Comparison of ENCODE assay signal across 8 cellular contexts in the genomic region with DNA sequence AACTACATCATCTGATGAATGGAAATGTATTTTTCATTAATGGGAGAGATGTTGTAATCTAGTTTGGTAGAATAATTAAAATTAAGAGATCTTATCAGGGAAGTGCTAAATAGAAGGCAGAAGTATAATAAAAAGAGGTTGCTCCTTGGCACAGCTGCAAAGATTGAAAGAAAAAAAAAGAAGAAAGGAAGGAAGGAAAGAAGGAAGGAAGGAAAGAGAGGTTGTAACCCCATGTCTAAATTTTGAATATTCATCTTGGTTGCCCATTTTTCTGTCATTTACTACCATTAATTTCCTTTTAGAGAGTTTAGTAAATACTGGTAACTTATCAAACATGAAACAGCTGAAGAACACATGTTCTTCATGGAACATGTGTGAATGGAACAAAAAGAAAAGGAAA. TPM values are rescaled to one million over a fixed set of nuclear protein-coding genes. Genes with fewer than 3 reads are reported as not detected.
A peak's percentile ranks its signal among the peaks of the same experiment; 100 is the strongest.
DNase-seq lines count a peak whose midpoint lies in the region; ATAC-seq and TF ChIP-seq lines count a peak whose summit lies in the region.

No MANE protein-coding gene starts in this region.

- H3K4me1 ChIP-seq in Peyer's patch: peaks cover 0 to 5% (median 2%) of the 10 kb centered on the region in 4 donors

- H3K27ac ChIP-seq in Peyer's patch: peak overlapping the region; percentile 78 to 89 (median 82)

- no peaks in the 10 kb centered on the region for H3K9me3 ChIP-seq in Peyer's patch

- no peak for DNase-seq in Peyer's patch
- DNase-seq in epithelial cell of proximal tubule (ENCODE audit: low read depth): no peak
- no peak for DNase-seq in retinal pigment epithelial cell (ENCODE audit: low read depth)
- no peak for DNase-seq in cerebellum (ENCODE audit: low spot score)
- no peak for DNase-seq in stimulated activated CD4-positive, alpha-beta T cell treated with anti-CD3 and anti-CD28 coated beads, Interleukin-2, amount 100 ng/mL, for 24 hours
- no peak for DNase-seq in HUDEP-2 (lab: John Stamatoyannopoulos, UW; ENCODE audit: unreplicated experiment in 76 of 76)

- TF ChIP-seq POLR2A in Peyer's patch (IDR thresholded peaks at IDR 0.05): no peak

- H3K4me3 ChIP-seq in GM08714 (ENCODE audit: low read length): peak overlapping the region; percentile 55; the same call in 1 of the 2 replicates
- H3K4me3 ChIP-seq in Peyer's patch: peak overlapping the region; percentile 40 to 63 (median 50)
- H3K4me3 ChIP-seq in epithelial cell of proximal tubule (ENCODE audit: low read depth, low read length): peak overlapping the region; percentile 52
- H3K4me3 ChIP-seq in retinal pigment epithelial cell (ENCODE audit: low read length): peak overlapping the region; percentile 60

- TF ChIP-seq CTCF in Peyer's patch (IDR thresholded peaks at IDR 0.05): no peak
- no peak for TF ChIP-seq CTCF in epithelial cell of proximal tubule (conservative IDR thresholded peaks at IDR 0.05; ENCODE audit: low read depth, low read length)
- no peak for TF ChIP-seq CTCF in retinal pigment epithelial cell (conservative IDR thresholded peaks at IDR 0.05; ENCODE audit: low read depth, low read length)

- no peaks in the 10 kb centered on the region for H3K27me3 ChIP-seq in Peyer's patch

- no peak for ATAC-seq in GM21515 (IDR thresholded peaks at IDR 0.05; ENCODE audit: unreplicated experiment)

- H3K36me3 ChIP-seq in Peyer's patch: no peaks in the 10 kb centered on the region

RNA-seq across cellular contexts. Expression of gene MDM4, which starts 10.5 kb away (rescaled TPM):
- total RNA-seq in Peyer's patch (100 to 1,000 TPM in 3 of 4 donors, 10 to 100 TPM in 1; 83.0 to 227 (median 125) TPM), epithelial cell of proximal tubule (6.1 and 11.2 TPM in 2 replicates), cerebellum (116 TPM)

RNA-seq across cellular contexts. Expression of gene PIK3C2B, which starts 11.1 kb away (rescaled TPM):
- 100 to 1,000 TPM in 3 of 4 donors, 10 to 100 TPM in 1; 68.5 to 162 (median 134) TPM for total RNA-seq in Peyer's patch
- total RNA-seq in epithelial cell of proximal tubule: 1.0 and 2.1 TPM in 2 replicates
- total RNA-seq in cerebellum: 32.3 TPM

Comparison
In these comparisons a context has a peak if more than half of its experiments do, and no peak if none do; other contexts are left out.
1. RNA of gene PIK3C2B, which starts 11.1 kb away (total RNA-seq): 68.5 to 162 TPM in Peyer's patch and 32.3 TPM in cerebellum (single experiment); 1.0 to 2.1 TPM in epithelial cell of proximal tubule; every median in the first group is over 10 times any median in the second.
2. Peak in every context shown above with its lines, with median percentiles within 50 percentile points of each other: H3K4me3 ChIP-seq.